ENCODE assay signal across 18 cellular contexts in genomic region chr17:55584055-55584685, GRCh38.
DNase-seq lines count a peak whose midpoint lies in the region; ATAC-seq, FAIRE-seq and TF ChIP-seq lines count a peak whose summit lies in the region.
"Had no signal": no experiment of that assay in that cellular context is flagged by ENCODE, and none has a peak within 500 bp of the region (broad histone marks: within the 10 kb centered on the region; RNA-seq: fewer than 3 reads in every experiment).

No MANE protein-coding gene starts in this region.

- no peak for FAIRE-seq in GM12892 (lab: Jason Lieb, UNC)
- FAIRE-seq: keratinocyte had no signal

- H3K4me2 ChIP-seq in GM23248 (ENCODE audit: unreplicated experiment) (peak overlapping the region; percentile 43), PC-3 (ENCODE audit: low read length) (peak overlapping the region; percentile 24; the same call in 1 of the 2 replicates)

- peaks cover 0 to 8% (median 0%) of the 10 kb centered on the region in 5 donors for H3K27me3 Mint-ChIP-seq in naive thymus-derived CD4-positive, alpha-beta T cell

- H3K27me3 ChIP-seq in GM23248 (replicated peaks; ENCODE audit: insufficient read depth) (no peaks in the 10 kb centered on the region), PC-3 (ENCODE audit: low read length) (no peaks in the 10 kb centered on the region), brain microvascular endothelial cell (replicated peaks) (no peaks in the 10 kb centered on the region)
- no peaks in the 10 kb centered on the region for H3K27me3 ChIP-seq in naive thymus-derived CD4-positive, alpha-beta T cell (ENCODE audit: control insufficient read depth in 2 of 2, insufficient read depth in 2 of 2, low read length in 2 of 2)
- H3K27me3 ChIP-seq: esophagus squamous epithelium had no signal

- H3K9me3 ChIP-seq in GM23248 (ENCODE audit: low read depth), result no peaks in the 10 kb centered on the region
- H3K9me3 ChIP-seq in PC-3 (ENCODE audit: low read length), result no peaks in the 10 kb centered on the region
- H3K9me3 ChIP-seq in naive thymus-derived CD4-positive, alpha-beta T cell (ENCODE audit: control insufficient read depth in 2 of 3, low read length in 3 of 3), result no peaks in the 10 kb centered on the region
- H3K9me3 ChIP-seq: esophagus squamous epithelium had no signal

- H3K27ac ChIP-seq in GM23248, result 0 out of 2 replicates have a peak overlapping the region, but pooled peaks have one; percentile 20
- no peak overlapping the region for H3K27ac ChIP-seq in PC-3 (ENCODE audit: low read length)
- peak overlapping the region; percentile 21 for H3K27ac ChIP-seq in epithelial cell of prostate
- H3K27ac ChIP-seq in naive thymus-derived CD4-positive, alpha-beta T cell (ENCODE audit: low read depth, low read length), result no peak overlapping the region
- H3K27ac ChIP-seq in brain microvascular endothelial cell, result no peak overlapping the region

- TF ChIP-seq CTCF in PC-3 (conservative IDR thresholded peaks at IDR 0.05; ENCODE audit: low read depth, low read length), result no peak
- TF ChIP-seq CTCF in brain microvascular endothelial cell (IDR thresholded peaks at IDR 0.05; ENCODE audit: low read depth, low read length, missing control alignments), result no peak

- H4K20me1 ChIP-seq in GM23248 (ENCODE audit: insufficient read depth), result no peaks in the 10 kb centered on the region
- no peaks in the 10 kb centered on the region for H4K20me1 ChIP-seq in PC-3 (ENCODE audit: low read length)

- H3K4me3 Mint-ChIP-seq in naive thymus-derived CD4-positive, alpha-beta T cell, result no peak overlapping the region
- H3K4me3 Mint-ChIP-seq: CD8-positive, alpha-beta T cell; nephron progenitor cell had no signal

- H3K79me2 ChIP-seq in GM23248 (ENCODE audit: insufficient read depth) (no peaks in the 10 kb centered on the region), PC-3 (ENCODE audit: low read length) (no peaks in the 10 kb centered on the region)

- no peak overlapping the region for H3K4me3 ChIP-seq in GM23248
- no peak overlapping the region for H3K4me3 ChIP-seq in PC-3 (ENCODE audit: low read length)
- H3K4me3 ChIP-seq in naive thymus-derived CD4-positive, alpha-beta T cell (ENCODE audit: low read length), result no peak overlapping the region
- H3K4me3 ChIP-seq in brain microvascular endothelial cell (ENCODE audit: low read depth, low read length), result no peak overlapping the region
- H3K4me3 ChIP-seq: esophagus squamous epithelium had no signal

- H3K9me3 Mint-ChIP-seq in naive thymus-derived CD4-positive, alpha-beta T cell, result peaks cover 0 to 3% (median 0%) of the 10 kb centered on the region in 11 donors
- H3K9me3 Mint-ChIP-seq: CD8-positive, alpha-beta T cell; nephron progenitor cell had no signal

- H3K4me1 Mint-ChIP-seq in naive thymus-derived CD4-positive, alpha-beta T cell, result peaks cover 0 to 14% (median 2%) of the 10 kb centered on the region in 7 donors

- POLR2A ChIA-PET in PC-3 (lab: Charles Lee; ENCODE audit: unreplicated experiment), result no interaction called here
- POLR2A ChIA-PET in naive thymus-derived CD4-positive, alpha-beta T cell (lab: Charles Lee), result no interaction called here

- CTCF ChIA-PET in PC-3 (lab: Charles Lee), result no interaction called here
- CTCF ChIA-PET in naive thymus-derived CD4-positive, alpha-beta T cell (lab: Charles Lee), result interaction anchor here (0.7 kb wide), 1 partner anchor 64 kb away, joined by 3 read pairs; no protein-coding TSS in a partner anchor

- in situ Hi-C loops in GM23248 (cut with MboI), result no loop called here
- in situ Hi-C loops in brain microvascular endothelial cell (cut with HindIII; ENCODE audit: low pct_ligation_motif_present, low sequenced_read_pairs), result no loop called here

- no peak for TF ChIP-seq POLR2A in GM12892 (IDR thresholded peaks at IDR 0.05; ENCODE audit: low read depth, low read length)

- no peaks in the 10 kb centered on the region for H3K36me3 Mint-ChIP-seq in naive thymus-derived CD4-positive, alpha-beta T cell
- H3K36me3 Mint-ChIP-seq: CD8-positive, alpha-beta T cell had no signal

- no peak overlapping the region for H3K27ac Mint-ChIP-seq in naive thymus-derived CD4-positive, alpha-beta T cell
- H3K27ac Mint-ChIP-seq: CD8-positive, alpha-beta T cell; nephron progenitor cell had no signal

- H3K9me2 ChIP-seq in GM23248 (ENCODE audit: insufficient read depth), result no peaks in the 10 kb centered on the region
- H3K9me2 ChIP-seq in PC-3 (replicated peaks; ENCODE audit: low read length), result no peaks in the 10 kb centered on the region

- ATAC-seq in PC-3, result peak; percentile 35
- peak; percentile 55 for ATAC-seq in naive thymus-derived CD4-positive, alpha-beta T cell
- ATAC-seq: CD8-positive, alpha-beta T cell; Panc1 had no signal

- BruUV-seq in PC-3 (replicated peaks; lab: Mats Ljungman, UMichigan), result no TSS peak

- H3K4me1 ChIP-seq in GM23248 (ENCODE audit: insufficient read depth) (peaks cover 38% of the 10 kb centered on the region), PC-3 (ENCODE audit: insufficient read depth, low read length) (peaks cover 19% of the 10 kb centered on the region)
- no peaks in the 10 kb centered on the region for H3K4me1 ChIP-seq in naive thymus-derived CD4-positive, alpha-beta T cell (ENCODE audit: control insufficient read depth in 2 of 2, insufficient read depth in 2 of 2, low read length in 2 of 2)

- DNase-seq in GM23248 (peak; percentile 56), PC-3 (peak; percentile 65), epithelial cell of prostate (ENCODE audit: low read depth, low spot score) (peak; percentile 20), brain microvascular endothelial cell (no peak), NAMALWA (ENCODE audit: low spot score) (no peak), GM12892 (ENCODE audit: insufficient read length) (no peak)
- no peak for DNase-seq in naive thymus-derived CD4-positive, alpha-beta T cell
- no peak for DNase-seq in activated effector memory CD4-positive, alpha-beta T cell treated with Interleukin-2 at 50 U/mL for 16 hours
- DNase-seq: activated CD4-positive, alpha-beta T cell treated with anti-CD3 and anti-CD28 coated beads, Interleukin-2, amount 50 U/mL, for 48 hours; caudate nucleus; CD8-positive, alpha-beta T cell; esophagus squamous epithelium; Kasumi-1; NCI-H2171 treated with DMSO at 0.1 percent for 48 hours; nephron progenitor cell; substantia nigra had no signal

- intact Hi-C loops in PC-3 (cut with micrococcal nuclease), result no loop called here
- intact Hi-C loops in naive thymus-derived CD4-positive, alpha-beta T cell (cut with micrococcal nuclease), result no loop called here

- no peak overlapping the region for H3K9ac ChIP-seq in GM23248
- no peak overlapping the region for H3K9ac ChIP-seq in PC-3 (ENCODE audit: low read length)

- WGBS in GM23248 (ENCODE audit: low coverage in 1 of 2, low lambda C conversion rate in 2 of 2, missing lambda C conversion rate in 2 of 2), 2 experiments, result 3 to 4% methylated on average over 2 of the region's 2 CpGs

- H3F3A ChIP-seq in GM23248 (ENCODE audit: insufficient read depth) (peaks cover 18% of the 10 kb centered on the region), PC-3 (ENCODE audit: low read length, unreplicated experiment) (no peaks in the 10 kb centered on the region)

- H2AFZ ChIP-seq in GM23248, result no peak overlapping the region
- no peak overlapping the region for H2AFZ ChIP-seq in PC-3 (ENCODE audit: low read length)

- H3K36me3 ChIP-seq in GM23248 (ENCODE audit: low read depth) (no peaks in the 10 kb centered on the region), PC-3 (ENCODE audit: low read depth, low read length) (no peaks in the 10 kb centered on the region), brain microvascular endothelial cell (replicated peaks) (no peaks in the 10 kb centered on the region)
- H3K36me3 ChIP-seq in naive thymus-derived CD4-positive, alpha-beta T cell (ENCODE audit: control insufficient read depth in 2 of 3, insufficient read depth in 3 of 3, low read length in 3 of 3), result no peaks in the 10 kb centered on the region
- H3K36me3 ChIP-seq: esophagus squamous epithelium had no signal

Comparison
In these comparisons a context has a peak if more than half of its experiments do, and no peak if none do; other contexts are left out.
1. DNase-seq: peak in GM23248 (single experiment), PC-3 (single experiment) and epithelial cell of prostate (single experiment); none in naive thymus-derived CD4-positive, alpha-beta T cell (0 of 9), brain microvascular endothelial cell (single experiment), NAMALWA (single experiment), activated effector memory CD4-positive, alpha-beta T cell treated with Interleukin-2 at 50 U/mL for 16 hours (single experiment) and GM12892 (single experiment).
2. H3K27ac ChIP-seq: peak in GM23248 (single experiment) and epithelial cell of prostate (single experiment); none in PC-3 (single experiment), naive thymus-derived CD4-positive, alpha-beta T cell (single experiment) and brain microvascular endothelial cell (single experiment).